Comparison of ENCODE assay signal across 8 cellular contexts in genomic region chr1:150572918-150573647, GRCh38. TPM values are rescaled to one million over a fixed set of nuclear protein-coding genes. Genes with fewer than 3 reads are reported as not detected.
DNase-seq lines count a peak whose midpoint lies in the region; ATAC-seq, FAIRE-seq and TF ChIP-seq lines count a peak whose summit lies in the region.

No MANE protein-coding gene starts in this region.

- H3K4me3 Mint-ChIP-seq in activated naive CD8-positive, alpha-beta T cell treated with anti-CD3 and anti-CD28 coated beads, Interleukin-2, amount 50 U/mL, for 24 hours = peak overlapping the region; percentile 100

- H3K4me3 ChIP-seq in heart right ventricle (peak overlapping the region in 6 of 10 donors; percentile 16 to 98 (median 87)), lung (no peak overlapping the region), aorta (ENCODE audit: low read length in 2 of 2) (peak overlapping the region; percentile 11 to 26)

- H3K36me3 Mint-ChIP-seq in activated naive CD8-positive, alpha-beta T cell treated with anti-CD3 and anti-CD28 coated beads, Interleukin-2, amount 50 U/mL, for 24 hours (ENCODE audit: low read depth) = peaks cover 81% of the 10 kb centered on the region

- H3K4me1 Mint-ChIP-seq in activated naive CD8-positive, alpha-beta T cell treated with anti-CD3 and anti-CD28 coated beads, Interleukin-2, amount 50 U/mL, for 24 hours = peaks cover 80% of the 10 kb centered on the region

- H3K9me3 ChIP-seq in heart right ventricle (no peaks in the 10 kb centered on the region), lung (ENCODE audit: control insufficient read depth in 2 of 2, insufficient read depth in 1 of 2, low read length in 1 of 2) (no peaks in the 10 kb centered on the region), aorta (ENCODE audit: control insufficient read depth, low read length) (no peaks in the 10 kb centered on the region)

- ATAC-seq in heart right ventricle (no peak), Right ventricle myocardium superior (ENCODE audit: poor library complexity) (no peak), lung (ENCODE audit: insufficient read depth, low FRiP score) (no peak), aorta (ENCODE audit: low FRiP score) (no peak), GM21381 (IDR thresholded peaks at IDR 0.05; ENCODE audit: unreplicated experiment) (no peak)
- peak; percentile 25 for ATAC-seq in activated naive CD8-positive, alpha-beta T cell treated with anti-CD3 and anti-CD28 coated beads, Interleukin-2, amount 50 U/mL, for 24 hours

- DNase-seq in heart right ventricle (no peak), Right ventricle myocardium superior (no peak), lung (ENCODE audit: low spot score) (no peak), aorta (no peak), NCI-H1048 (lab: John Stamatoyannopoulos, UW) (no peak), RCC 7860 (ENCODE audit: low spot score) (no peak)
- DNase-seq in activated naive CD8-positive, alpha-beta T cell treated with anti-CD3 and anti-CD28 coated beads, Interleukin-2, amount 50 U/mL, for 24 hours = no peak

- FAIRE-seq in RCC 7860 (lab: Jason Lieb, UNC) = no peak

- H3K36me3 ChIP-seq in heart right ventricle (peaks cover 0 to 88% (median 44%) of the 10 kb centered on the region in 9 donors), lung (ENCODE audit: control insufficient read depth in 2 of 2, insufficient read depth in 2 of 2, low read length in 2 of 2) (peaks cover 20 to 31% of the 10 kb centered on the region in 2 donors), aorta (ENCODE audit: control insufficient read depth in 1 of 2, insufficient read depth in 2 of 2, low read length in 1 of 2) (peaks cover 4 to 10% of the 10 kb centered on the region in 2 donors)

- intact Hi-C loops in heart right ventricle (cut with DNase I) (no loop called here), Right ventricle myocardium superior (cut with DNase I) (no loop called here), aorta (cut with DNase I) (no loop called here)

- no peaks in the 10 kb centered on the region for H3K27me3 Mint-ChIP-seq in activated naive CD8-positive, alpha-beta T cell treated with anti-CD3 and anti-CD28 coated beads, Interleukin-2, amount 50 U/mL, for 24 hours

- H3K4me1 ChIP-seq in heart right ventricle (peaks cover 23 to 84% (median 76%) of the 10 kb centered on the region in 9 donors), lung (ENCODE audit: control insufficient read depth in 2 of 2, insufficient read depth in 2 of 2, low read length in 2 of 2) (peaks cover 11 to 40% of the 10 kb centered on the region in 2 donors), aorta (ENCODE audit: control insufficient read depth in 1 of 2, insufficient read depth in 2 of 2, low read length in 2 of 2) (peaks cover 3 to 5% of the 10 kb centered on the region in 2 donors)

- 38 to 52% methylated on average over 4 of the region's 4 CpGs for WGBS in heart right ventricle, 2 donors
- WGBS in lung, 2 donors = 45 to 75% methylated on average over 4 of the region's 4 CpGs
- WGBS in aorta, 2 donors = 5 to 6% methylated on average over 4 of the region's 4 CpGs

- H3K27me3 ChIP-seq in heart right ventricle (no peaks in the 10 kb centered on the region), lung (ENCODE audit: control insufficient read depth, insufficient read depth) (no peaks in the 10 kb centered on the region), aorta (ENCODE audit: control insufficient read depth in 1 of 2, insufficient read depth in 2 of 2, low read length in 1 of 2) (no peaks in the 10 kb centered on the region)

- TF ChIP-seq CTCF in heart right ventricle (IDR thresholded peaks at IDR 0.05) (no peak), lung (IDR thresholded peaks at IDR 0.05; ENCODE audit: control extremely low read depth, extremely low read depth) (no peak)

- H3K27ac ChIP-seq in heart right ventricle = peak overlapping the region; percentile 15 to 100 (median 100)
- H3K27ac ChIP-seq in lung (ENCODE audit: low read depth in 1 of 2, low read length in 1 of 2) = peak overlapping the region; percentile 28 to 56
- H3K27ac ChIP-seq in aorta (ENCODE audit: low read depth in 1 of 2, low read length in 2 of 2) = peak overlapping the region in 1 of 2 donors; percentile 67

- no peaks in the 10 kb centered on the region for H3K9me3 Mint-ChIP-seq in activated naive CD8-positive, alpha-beta T cell treated with anti-CD3 and anti-CD28 coated beads, Interleukin-2, amount 50 U/mL, for 24 hours

- peak overlapping the region; percentile 91 for H3K27ac Mint-ChIP-seq in activated naive CD8-positive, alpha-beta T cell treated with anti-CD3 and anti-CD28 coated beads, Interleukin-2, amount 50 U/mL, for 24 hours

RNA-seq across cellular contexts. Expression of gene MCL1, which starts 6.3 kb away (rescaled TPM):
- total RNA-seq in heart right ventricle (100 to 1,000 TPM in 8 of 10 donors, 10 to 100 TPM in 2; 76.4 to 155 (median 122) TPM), Right ventricle myocardium superior (85.9 TPM), lung (100 to 1,000 TPM; 293 to 336 TPM), aorta (100 to 1,000 TPM; 247 to 533 TPM)
- polyA plus RNA-seq in heart right ventricle (10 to 100 TPM; 54.3 to 77.7 TPM), lung (100 to 1,000 TPM; 109 to 307 TPM), aorta (100 to 1,000 TPM; 146 to 200 TPM)

RNA-seq across cellular contexts. Expression of gene ADAMTSL4, which starts 23.9 kb away (rescaled TPM):
- 10 to 100 TPM; 22.2 to 86.5 (median 40.7) TPM for total RNA-seq in heart right ventricle
- polyA plus RNA-seq in heart right ventricle = 10 to 100 TPM; 46.6 to 71.4 TPM
- 64.4 TPM for total RNA-seq in Right ventricle myocardium superior
- total RNA-seq in lung = 100 to 1,000 TPM in 1 of 2 donors, 10 to 100 TPM in 1; 23.2 to 104 TPM
- polyA plus RNA-seq in lung = 10 to 100 TPM; 36.4 to 59.5 TPM
- 10 to 100 TPM; 94.4 to 98.0 TPM for total RNA-seq in aorta
- polyA plus RNA-seq in aorta = 10 to 100 TPM in 1 of 2 donors, 1 to 10 TPM in 1; 8.8 to 50.4 TPM

RNA-seq across cellular contexts. Expression of gene ENSA, which starts 56.3 kb away (rescaled TPM):
- 100 to 1,000 TPM; 115 to 148 (median 132) TPM for total RNA-seq in heart right ventricle
- 10 to 100 TPM; 66.7 to 92.6 TPM for polyA plus RNA-seq in heart right ventricle
- total RNA-seq in Right ventricle myocardium superior = 108 TPM
- 100 to 1,000 TPM; 133 to 245 TPM for total RNA-seq in lung
- 100 to 1,000 TPM; 133 to 184 TPM for polyA plus RNA-seq in lung
- total RNA-seq in aorta = 100 to 1,000 TPM; 129 to 178 TPM
- 100 to 1,000 TPM; 113 to 157 TPM for polyA plus RNA-seq in aorta

RNA-seq across cellular contexts. Expression of gene FALEC, which starts 57.5 kb away (rescaled TPM):
- under 1 TPM in 2 of 10 donors, not detected in 8; 0.46 to 0.60 TPM for total RNA-seq in heart right ventricle
- not detected for polyA plus RNA-seq in heart right ventricle
- total RNA-seq in Right ventricle myocardium superior = not detected
- not detected for total RNA-seq in lung
- polyA plus RNA-seq in lung = under 1 TPM in 1 of 2 donors, not detected in 1; 0.09 TPM
- under 1 TPM in 1 of 2 donors, not detected in 1; 0.99 TPM for total RNA-seq in aorta
- polyA plus RNA-seq in aorta = 1 to 10 TPM in 1 of 2 donors, not detected in 1; 1.1 TPM
